Comparison of ENCODE assay signal across 8 cellular contexts in genomic region chr11:65121865-65122696, GRCh38. TPM values are rescaled to one million over a fixed set of nuclear protein-coding genes. Genes with fewer than 3 reads are reported as not detected.
DNase-seq lines count a peak whose midpoint lies in the region; ATAC-seq and TF ChIP-seq lines count a peak whose summit lies in the region.

FAU (minus strand) TSS chr11:65122134; CDS start chr11:65121813, 321 bp downstream.
MRPL49 (plus strand) TSS chr11:65122321; CDS start chr11:65122347, 26 bp downstream.

- H3K36me3 ChIP-seq in right lobe of liver, result peaks cover 5 to 49% (median 11%) of the 10 kb centered on the region in 4 donors

- intact Hi-C loops in right lobe of liver (cut with DNase I), result loop anchor here (5.0 to 10.0 kb wide), 2 partner anchors 60 to 63 kb away; partner anchors contain the start of gene CAPN1 (in 2 of the 2)

- no peaks in the 10 kb centered on the region for H3K27me3 ChIP-seq in right lobe of liver

- H3K9me3 ChIP-seq in right lobe of liver, result no peaks in the 10 kb centered on the region

- WGBS in right lobe of liver (ENCODE audit: insufficient coverage, low coverage, low lambda C conversion rate, missing lambda C conversion rate), result 0% methylated on average over 35 of the region's 64 CpGs

- peak within 1 kb of the TSS; percentile 81 to 97 (median 86) for H3K4me3 ChIP-seq in right lobe of liver

- no peak for TF ChIP-seq CTCF in C4-2B (conservative IDR thresholded peaks at IDR 0.05)
- no peak for TF ChIP-seq CTCF in right lobe of liver (IDR thresholded peaks at IDR 0.05)

- ATAC-seq in GM19395 (IDR thresholded peaks at IDR 0.05; ENCODE audit: unreplicated experiment) (peak; percentile 67), HG03565 (IDR thresholded peaks at IDR 0.05; ENCODE audit: unreplicated experiment) (peak; percentile 59), right lobe of liver (peak; percentile 79 to 87 (median 80))

- DNase-seq in NCI-H82 (lab: John Stamatoyannopoulos, UW) (peak; percentile 98), dermis microvascular lymphatic vessel endothelial cell (ENCODE audit: low read depth in 2 of 2) (peak; percentile 96 to 99), right lobe of liver (peak; percentile 99 to 100 (median 100))
- DNase-seq in activated CD4-positive, alpha-beta T cell treated with anti-CD3 and anti-CD28 coated beads, Interleukin-2, amount 50 U/mL, for 48 hours, result peak; percentile 99
- peak; percentile 97 to 99 for DNase-seq in stimulated activated CD4-positive, alpha-beta T cell treated with anti-CD3 and anti-CD28 coated beads, Interleukin-4, amount 100 ng/mL, for 4 hours

- peak; percentile 92 for TF ChIP-seq POLR2A in right lobe of liver (IDR thresholded peaks at IDR 0.05)

- H3K4me1 ChIP-seq in right lobe of liver, result peaks cover 0 to 15% (median 4%) of the 10 kb centered on the region in 4 donors

- H3K27ac ChIP-seq in C4-2B (peak within 1 kb of the TSS; percentile 83), right lobe of liver (peak within 1 kb of the TSS; percentile 63 to 92 (median 84))

RNA-seq across cellular contexts. Expression of gene FAU, which starts in this region (rescaled TPM):
- total RNA-seq in dermis microvascular lymphatic vessel endothelial cell, result 211 and 383 TPM in 2 replicates
- 100 to 1,000 TPM; 287 to 472 (median 343) TPM for total RNA-seq in right lobe of liver

RNA-seq across cellular contexts. Expression of gene MRPL49, which starts in this region (rescaled TPM):
- total RNA-seq in dermis microvascular lymphatic vessel endothelial cell, result 42.0 and 50.6 TPM in 2 replicates
- 10 to 100 TPM; 26.3 to 51.7 (median 28.4) TPM for total RNA-seq in right lobe of liver

Comparison
In these comparisons a context has a peak if more than half of its experiments do, and no peak if none do; other contexts are left out.
1. Peak in every context shown above with its lines: DNase-seq, ATAC-seq, H3K4me3 ChIP-seq and H3K27ac ChIP-seq.